8 cellular contexts compared by ENCODE assay signal in genomic region chr1:203273206-203273868, GRCh38. TPM values are rescaled to one million over a fixed set of nuclear protein-coding genes. Genes with fewer than 3 reads are reported as not detected.
DNase-seq lines count a peak whose midpoint lies in the region; ATAC-seq, FAIRE-seq and TF ChIP-seq lines count a peak whose summit lies in the region.

No MANE protein-coding gene starts in this region.

- CTCF ChIA-PET in A549 (lab: Yijun Ruan, JAX), result interaction anchor here (0.5 to 21.3 kb wide), 52 partner anchors 8 to 502 kb away, joined by 3 to 510 read pairs (median 4); partner anchors contain the start of genes BTG2, FMOD and PRELP
- CTCF ChIA-PET in activated B cell treated with CpG ODN at 0.5 μM for 24 hours (lab: Charles Lee), result interaction anchor here (0.6 to 11.3 kb wide), 19 partner anchors 10 to 332 kb away, joined by 3 to 525 read pairs (median 10); partner anchors contain the start of gene BTG2

- H3K4me3 ChIP-seq in A549 (no peak overlapping the region), cardiac fibroblast (replicated peaks in 1 of 2; ENCODE audit: low read depth in 2 of 2, low read length in 2 of 2) (no peak overlapping the region)

- WGBS in A549 (ENCODE audit: missing lambda C conversion rate), result 49% methylated on average over 14 of the region's 32 CpGs

- no peaks in the 10 kb centered on the region for H3K9me3 ChIP-seq in A549

- peaks cover 9% of the 10 kb centered on the region for H3K4me1 ChIP-seq in A549

- POLR2A ChIA-PET in A549 (lab: Yijun Ruan, JAX) (interaction anchor here (1.0 kb wide), 3 partner anchors 32 to 54 kb away, joined by 4 to 9 read pairs (median 7); partner anchors contain the start of gene BTG2), activated B cell treated with CpG ODN at 0.5 μM for 24 hours (lab: Charles Lee) (interaction anchor here (0.6 to 31.2 kb wide), 13 partner anchors 39 to 215 kb away, joined by 3 to 1942 read pairs (median 5); partner anchors contain the start of gene BTG2)

- H3K4me2 ChIP-seq in A549, result peak overlapping the region; percentile 64

- no peak for FAIRE-seq in A549 (lab: Jason Lieb, UNC)

- intact Hi-C loops in activated B cell treated with CpG ODN at 0.5 μM for 24 hours (cut with micrococcal nuclease), result loop anchor here (1.0 to 5.0 kb wide), 5 partner anchors 14 to 109 kb away; partner anchors contain the start of gene BTG2

- peaks cover 73% of the 10 kb centered on the region for H3K4me1 Mint-ChIP-seq in activated B cell treated with CpG ODN at 0.5 μM for 24 hours

- TF ChIP-seq RAD21 in A549 (conservative IDR thresholded peaks at IDR 0.05 in 1 of 2, IDR thresholded peaks at IDR 0.05 in 1 of 2), result peak; percentile 93 to 95

- peak overlapping the region; percentile 87 for H3K4me3 Mint-ChIP-seq in activated B cell treated with CpG ODN at 0.5 μM for 24 hours

- H3K36me3 Mint-ChIP-seq in activated B cell treated with CpG ODN at 0.5 μM for 24 hours (ENCODE audit: low read depth), result no peaks in the 10 kb centered on the region

- peak overlapping the region; percentile 29 to 67; a peak in 4 of 6 replicates for H3K27ac ChIP-seq in A549

- TF ChIP-seq CTCF in A549 (IDR thresholded peaks at IDR 0.05) (peak; percentile 97), activated B cell treated with CpG ODN at 0.5 μM for 24 hours (IDR thresholded peaks at IDR 0.05) (peak; percentile 74), cardiac fibroblast (IDR thresholded peaks at IDR 0.05; ENCODE audit: low read depth, low read length) (peak; percentile 91)

- H3K27me3 Mint-ChIP-seq in activated B cell treated with CpG ODN at 0.5 μM for 24 hours, result no peaks in the 10 kb centered on the region

- peak overlapping the region; percentile 93 for H3K27ac Mint-ChIP-seq in activated B cell treated with CpG ODN at 0.5 μM for 24 hours

- ATAC-seq in A549, result peak; percentile 73 to 88
- peak; percentile 41 for ATAC-seq in GM18861 (IDR thresholded peaks at IDR 0.05; ENCODE audit: unreplicated experiment)
- ATAC-seq in HG03103 (IDR thresholded peaks at IDR 0.05; ENCODE audit: low read depth, unreplicated experiment), result peak; percentile 42
- ATAC-seq in activated B cell treated with CpG ODN at 0.5 μM for 24 hours (ENCODE audit: low read depth), result peak; percentile 78

- no peak for TF ChIP-seq EP300 in A549 (IDR thresholded peaks at IDR 0.05)

- no peak for TF ChIP-seq POLR2A in A549 (IDR thresholded peaks at IDR 0.05; ENCODE audit: low read length)

- H3K9me3 Mint-ChIP-seq in activated B cell treated with CpG ODN at 0.5 μM for 24 hours, result no peaks in the 10 kb centered on the region

- DNase-seq in A549 (ENCODE audit: low read depth in 1 of 2, low spot score in 1 of 2) (peak; percentile 73 to 82), NCI-H2171 (lab: John Stamatoyannopoulos, UW) (peak; percentile 91), activated B cell treated with CpG ODN at 0.5 μM for 24 hours (peak; percentile 90), cardiac fibroblast (ENCODE audit: low read depth in 2 of 2) (peak; percentile 80 to 90), islet precursor cell (peak; percentile 90)
- peak; percentile 84 to 89 for DNase-seq in stimulated activated CD4-positive, alpha-beta T cell treated with anti-CD3 and anti-CD28 coated beads, Interleukin-15, amount 100 ng/mL, for 1 hour (ENCODE audit: low read depth in 1 of 2, low spot score in 1 of 2)

TF ChIP-seq in A549, 52 proteins besides CTCF, POLR2A, EP300 and RAD21:
- no peak for TF ChIP-seq FOSL2 (IDR thresholded peaks at IDR 0.05)
- TF ChIP-seq FOSL2 (CRISPR knock-in tag; IDR thresholded peaks at IDR 0.05), result peak; percentile 55
- TF ChIP-seq MAX (IDR thresholded peaks at IDR 0.05), result peak; percentile 57; the same call in 1 of the 2 replicates
- peak; percentile 91 for TF ChIP-seq MAFK (IDR thresholded peaks at IDR 0.05; ENCODE audit: partially characterized antibody)
- peak; percentile 96 for TF ChIP-seq SMC3 (IDR thresholded peaks at IDR 0.05)
- no peak for TF ChIP-seq SREBF2 (IDR thresholded peaks at IDR 0.05)
- TF ChIP-seq, protein P1, sequence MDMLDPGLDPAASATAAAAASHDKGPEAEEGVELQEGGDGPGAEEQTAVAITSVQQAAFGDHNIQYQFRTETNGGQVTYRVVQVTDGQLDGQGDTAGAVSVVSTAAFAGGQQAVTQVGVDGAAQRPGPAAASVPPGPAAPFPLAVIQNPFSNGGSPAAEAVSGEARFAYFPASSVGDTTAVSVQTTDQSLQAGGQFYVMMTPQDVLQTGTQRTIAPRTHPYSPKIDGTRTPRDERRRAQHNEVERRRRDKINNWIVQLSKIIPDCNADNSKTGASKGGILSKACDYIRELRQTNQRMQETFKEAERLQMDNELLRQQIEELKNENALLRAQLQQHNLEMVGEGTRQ (IDR thresholded peaks at IDR 0.05), result 0 out of 2 replicates have a peak, but pooled peaks have one; percentile 11
- no peak for TF ChIP-seq HOXB5 (CRISPR knock-in tag; IDR thresholded peaks at IDR 0.05)

RNA-seq across cellular contexts. Expression of gene BTG2, which starts 32.0 kb away (rescaled TPM):
- polyA plus RNA-seq in A549 (2011; rRNA removed) (16.0 and 16.4 TPM in 2 replicates), A549 (2017; fragmentation: RNase III; extraction: RNeasy Plus Mini Kit Qiagen cat#74134 plus additional on column Dnase treatment) (7.2 to 9.2 TPM (median 8.0 TPM) in 3 replicates)
- 3.9 and 5.7 TPM in 2 replicates for polyA plus RNA-seq in A549 (2012; cell fraction: cytosol; rRNA removed)
- 5.7 and 5.8 TPM in 2 replicates for polyA plus RNA-seq in A549 (2012; cell fraction: nucleus; rRNA removed)
- polyA minus RNA-seq in A549 (2011; rRNA and poly(A)+ RNA removed), result 14.9 and 16.4 TPM in 2 replicates
- total RNA-seq in activated B cell treated with CpG ODN at 0.5 μM for 24 hours, result 419 and 448 TPM in 2 replicates

RNA-seq across cellular contexts. Expression of gene CHIT1, which starts 43.9 kb away (rescaled TPM):
- polyA plus RNA-seq in A549 (2011; rRNA removed) (not detected in 2 replicates), A549 (2017; fragmentation: RNase III; extraction: RNeasy Plus Mini Kit Qiagen cat#74134 plus additional on column Dnase treatment) (not detected in 3 replicates)
- under 0.01 TPM in 1 of 2 replicates, not detected in the other for polyA plus RNA-seq in A549 (2012; cell fraction: cytosol; rRNA removed)
- polyA plus RNA-seq in A549 (2012; cell fraction: nucleus; rRNA removed), result not detected in 2 replicates
- not detected in 2 replicates for polyA minus RNA-seq in A549 (2011; rRNA and poly(A)+ RNA removed)
- 6.5 and 6.6 TPM in 2 replicates for total RNA-seq in activated B cell treated with CpG ODN at 0.5 μM for 24 hours
